In the genomic region with DNA sequence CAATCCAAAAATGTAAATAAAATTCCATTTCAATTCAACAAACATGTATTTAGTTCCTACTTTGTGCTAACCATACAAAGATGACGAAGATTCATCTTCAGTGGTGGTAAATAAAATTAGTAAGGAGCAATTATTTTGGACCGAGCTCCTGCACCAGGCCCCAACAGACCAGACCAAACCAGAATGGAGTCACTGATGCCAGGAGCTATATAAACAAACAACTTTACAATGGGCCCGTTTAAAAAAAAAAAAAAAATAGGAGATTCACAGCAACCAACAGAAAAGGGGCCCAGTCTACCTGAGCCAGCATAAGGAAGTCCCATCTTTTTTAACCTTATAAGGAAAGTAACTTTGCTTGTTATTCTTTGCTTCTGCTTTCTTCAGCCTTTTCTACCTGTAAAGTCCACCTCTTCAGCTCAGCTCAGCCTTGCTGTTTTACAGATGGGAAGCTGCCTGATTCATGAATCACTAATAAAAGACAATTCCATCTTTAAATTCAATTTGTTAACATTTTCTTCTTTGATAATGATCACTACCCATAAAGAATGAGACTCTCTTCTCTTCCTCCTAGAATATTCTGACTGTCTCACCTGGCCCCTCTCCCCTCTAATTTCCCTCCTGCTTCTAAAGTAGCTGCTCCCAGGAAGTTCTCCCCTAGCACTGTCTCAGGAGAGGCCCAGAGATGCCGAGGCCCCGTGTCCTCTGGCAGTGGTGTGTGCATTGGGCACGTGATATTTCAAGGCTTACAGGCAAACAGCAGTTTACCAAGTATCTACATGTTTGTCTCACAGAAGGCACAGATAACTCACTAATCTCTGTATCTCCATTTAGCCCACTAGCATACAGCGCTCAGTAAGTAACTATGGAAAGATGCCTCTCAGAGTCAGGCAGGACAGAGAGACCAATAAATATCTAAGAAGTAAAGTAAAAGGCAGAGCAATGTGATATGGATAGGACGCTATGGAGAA, we compare ENCODE assay signal across 10 cellular contexts. TPM values are rescaled to one million over a fixed set of nuclear protein-coding genes. Genes with fewer than 3 reads are reported as not detected.
DNase-seq lines count a peak whose midpoint lies in the region; ATAC-seq, FAIRE-seq and TF ChIP-seq lines count a peak whose summit lies in the region.
"Had no signal": no experiment of that assay in that cellular context is flagged by ENCODE, and none has a peak within 500 bp of the region (broad histone marks: within the 10 kb centered on the region; RNA-seq: fewer than 3 reads in every experiment).

No MANE protein-coding gene starts in this region.

- TF ChIP-seq CTCF in gastroesophageal sphincter (IDR thresholded peaks at IDR 0.05) = no peak
- no peak for TF ChIP-seq CTCF in foreskin fibroblast (IDR thresholded peaks at IDR 0.05; ENCODE audit: low read depth, low read length)

- TF ChIP-seq POLR2A in gastroesophageal sphincter (IDR thresholded peaks at IDR 0.05) (no peak), H54 (IDR thresholded peaks at IDR 0.05; ENCODE audit: low read depth, low read length) (no peak)

- no peaks in the 10 kb centered on the region for H3K27me3 ChIP-seq in gastroesophageal sphincter

- POLR2A ChIA-PET in activated CD4-positive, alpha-beta T cell treated with anti-CD3 and anti-CD28 coated beads, Interleukin-2, amount 10 ng/mL, durations not matched to agents 7 days and 5 days (lab: Charles Lee) = no interaction called here

- H3K36me3 Mint-ChIP-seq in activated CD4-positive, alpha-beta T cell treated with anti-CD3 and anti-CD28 coated beads, Interleukin-2, amount 10 ng/mL, durations not matched to agents 7 days and 5 days (ENCODE audit: low read depth) = peaks cover 24% of the 10 kb centered on the region
- H3K36me3 Mint-ChIP-seq in stimulated activated naive B cell treated with anti-CD40 and anti-IgM and Interleukin-4, amounts not matched to agents 10 μg/mL and 1 μg/mL and 100 μg/mL, for 72 hours = no peaks in the 10 kb centered on the region

- H3K4me1 Mint-ChIP-seq in activated CD4-positive, alpha-beta T cell treated with anti-CD3 and anti-CD28 coated beads, Interleukin-2, amount 10 ng/mL, durations not matched to agents 7 days and 5 days = peaks cover 75% of the 10 kb centered on the region
- peaks cover 14 to 15% of the 10 kb centered on the region in 2 donors for H3K4me1 Mint-ChIP-seq in stimulated activated naive B cell treated with anti-CD40 and anti-IgM and Interleukin-4, amounts not matched to agents 10 μg/mL and 1 μg/mL and 100 μg/mL, for 72 hours

- H3K27ac ChIP-seq in gastroesophageal sphincter = peak overlapping the region in 3 of 4 donors; percentile 42 to 65 (median 49)

- no peaks in the 10 kb centered on the region for H3K9me3 ChIP-seq in gastroesophageal sphincter

- FAIRE-seq in H54 (lab: Jason Lieb, UNC) = no peak
- FAIRE-seq: endometrium had no signal

- no peak overlapping the region for H3K4me3 Mint-ChIP-seq in activated CD4-positive, alpha-beta T cell treated with anti-CD3 and anti-CD28 coated beads, Interleukin-2, amount 10 ng/mL, durations not matched to agents 7 days and 5 days
- no peak overlapping the region for H3K4me3 Mint-ChIP-seq in stimulated activated naive B cell treated with anti-CD40 and anti-IgM and Interleukin-4, amounts not matched to agents 10 μg/mL and 1 μg/mL and 100 μg/mL, for 72 hours

- 67 to 70% methylated on average over 5 to 8 of the region's 8 CpGs for WGBS in gastroesophageal sphincter (ENCODE audit: low coverage in 1 of 2), 2 donors

- H3K27me3 Mint-ChIP-seq in activated CD4-positive, alpha-beta T cell treated with anti-CD3 and anti-CD28 coated beads, Interleukin-2, amount 10 ng/mL, durations not matched to agents 7 days and 5 days = no peaks in the 10 kb centered on the region
- no peaks in the 10 kb centered on the region for H3K27me3 Mint-ChIP-seq in stimulated activated naive B cell treated with anti-CD40 and anti-IgM and Interleukin-4, amounts not matched to agents 10 μg/mL and 1 μg/mL and 100 μg/mL, for 72 hours

- no peak overlapping the region for H3K4me3 ChIP-seq in gastroesophageal sphincter
- H3K4me3 ChIP-seq in foreskin fibroblast (ENCODE audit: low read depth in 1 of 2, low read length in 2 of 2) = no peak overlapping the region

- no peak for TF ChIP-seq EP300 in gastroesophageal sphincter (IDR thresholded peaks at IDR 0.05)

- peak overlapping the region; percentile 55 for H3K27ac Mint-ChIP-seq in activated CD4-positive, alpha-beta T cell treated with anti-CD3 and anti-CD28 coated beads, Interleukin-2, amount 10 ng/mL, durations not matched to agents 7 days and 5 days
- peak overlapping the region; percentile 56 for H3K27ac Mint-ChIP-seq in stimulated activated naive B cell treated with anti-CD40 and anti-IgM and Interleukin-4, amounts not matched to agents 10 μg/mL and 1 μg/mL and 100 μg/mL, for 72 hours

- in situ Hi-C loops in SK-MEL-5 (cut with HindIII; ENCODE audit: low pct_unique_long_range_greater_than_20kb, low sequenced_read_pairs) = no loop called here

- H3K9me3 Mint-ChIP-seq in activated CD4-positive, alpha-beta T cell treated with anti-CD3 and anti-CD28 coated beads, Interleukin-2, amount 10 ng/mL, durations not matched to agents 7 days and 5 days = no peaks in the 10 kb centered on the region
- H3K9me3 Mint-ChIP-seq in stimulated activated naive B cell treated with anti-CD40 and anti-IgM and Interleukin-4, amounts not matched to agents 10 μg/mL and 1 μg/mL and 100 μg/mL, for 72 hours = no peaks in the 10 kb centered on the region

- CTCF ChIA-PET in activated CD4-positive, alpha-beta T cell treated with anti-CD3 and anti-CD28 coated beads, Interleukin-2, amount 10 ng/mL, durations not matched to agents 7 days and 5 days (lab: Charles Lee) = interaction anchor here (0.6 to 2.1 kb wide), 4 partner anchors 9 to 1615 kb away, joined by 3 to 6 read pairs (median 3); no protein-coding TSS in a partner anchor

- DNase-seq in activated CD4-positive, alpha-beta T cell treated with anti-CD3 and anti-CD28 coated beads, Interleukin-2, amount 10 ng/mL, durations not matched to agents 7 days and 5 days = no peak
- DNase-seq in activated CD4-positive, alpha-beta T cell treated with anti-CD3 and anti-CD28 coated beads, Interleukin-2, amount 50 U/mL, for 4 hours = no peak
- DNase-seq in SK-MEL-5 (ENCODE audit: low read depth, low spot score) (peak; percentile 27), foreskin melanocyte (no peak), H54 (ENCODE audit: insufficient read length, low spot score) (no peak), foreskin fibroblast (no peak)
- DNase-seq in stimulated activated naive B cell treated with anti-CD40 and anti-IgM and Interleukin-4, amounts not matched to agents 10 μg/mL and 1 μg/mL and 100 μg/mL, for 72 hours = no peak
- DNase-seq: activated effector memory CD4-positive, alpha-beta T cell treated with Interleukin-2 at 50 U/mL for 16 hours had no signal

- ATAC-seq in gastroesophageal sphincter = no peak
- ATAC-seq in stimulated activated naive B cell treated with anti-CD40 and anti-IgM and Interleukin-4, amounts not matched to agents 10 μg/mL and 1 μg/mL and 100 μg/mL, for 72 hours (replicated peaks) = no peak

- no peaks in the 10 kb centered on the region for H3K36me3 ChIP-seq in gastroesophageal sphincter

- H3K4me1 ChIP-seq in gastroesophageal sphincter = peaks cover 0 to 85% (median 25%) of the 10 kb centered on the region in 3 donors

RNA-seq across cellular contexts. Expression of a gene that starts 8.4 kb away (rescaled TPM):
- 10 to 100 TPM; 30.6 to 33.0 TPM for total RNA-seq in activated CD4-positive, alpha-beta T cell treated with anti-CD3 and anti-CD28 coated beads, Interleukin-2, amount 10 ng/mL, durations not matched to agents 7 days and 5 days
- 27.8 and 30.2 TPM in 2 replicates for total RNA-seq in SK-MEL-5 (2014; rRNA removed; shearing (Covaris generic))
- 7.5 and 8.3 TPM in 2 replicates for polyA plus RNA-seq in SK-MEL-5 (2015; cell fraction: cytosol; rRNA removed)
- 36.8 TPM in 2 replicates for polyA plus RNA-seq in SK-MEL-5 (2015; cell fraction: nucleus; rRNA removed)
- 10 to 100 TPM in 1 of 4 donors, 1 to 10 TPM in 3; 2.6 to 11.8 (median 4.4) TPM for total RNA-seq in gastroesophageal sphincter
